ENCODE assay signal across 27 cellular contexts in the genomic region with DNA sequence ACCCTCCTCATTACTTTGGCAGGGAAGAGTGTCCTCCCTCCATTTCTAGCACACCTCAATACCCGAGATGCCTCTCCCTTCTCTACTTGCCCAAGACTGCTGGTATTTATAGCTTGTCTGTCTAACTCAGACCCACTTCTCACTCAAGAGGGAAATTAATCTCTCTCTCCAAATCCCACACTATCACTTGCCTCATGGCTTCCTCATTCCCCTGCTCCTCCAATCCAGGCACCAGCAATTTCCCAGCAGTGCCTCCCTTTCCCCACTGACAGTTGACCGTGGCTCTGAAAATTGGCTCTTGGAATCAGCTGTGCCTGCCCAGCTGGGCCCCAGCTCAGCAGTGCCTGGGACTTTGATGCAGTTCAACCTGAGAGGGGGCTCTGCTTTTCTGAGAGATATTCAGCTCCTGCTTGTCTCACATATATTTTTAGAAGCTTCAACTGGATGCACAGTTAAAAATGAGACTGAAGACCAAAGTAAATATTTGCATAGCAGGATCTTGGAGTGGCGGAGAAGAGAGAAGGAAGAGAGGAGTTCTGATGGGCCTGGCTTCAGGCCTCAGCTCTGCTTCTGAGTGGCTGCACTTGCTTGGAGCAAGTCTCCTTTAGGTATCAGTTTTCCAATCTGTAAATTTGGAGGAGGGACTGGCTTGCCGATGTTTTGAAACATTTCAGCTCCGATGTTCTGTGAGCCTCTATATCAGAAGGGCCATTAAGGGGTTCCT.
DNase-seq lines count a peak whose midpoint lies in the region; ATAC-seq and TF ChIP-seq lines count a peak whose summit lies in the region.
"Had no signal": no experiment of that assay in that cellular context is flagged by ENCODE, and none has a peak within 500 bp of the region (broad histone marks: within the 10 kb centered on the region; RNA-seq: fewer than 3 reads in every experiment).

No MANE protein-coding gene starts in this region.

- H3K27me3 Mint-ChIP-seq in endodermal cell (ENCODE audit: insufficient read depth) (peaks cover 2% of the 10 kb centered on the region), progenitor cell of endocrine pancreas (peaks cover 18% of the 10 kb centered on the region)
- H3K27me3 Mint-ChIP-seq in activated CD8-positive, alpha-beta T cell treated with anti-CD3 and anti-CD28 coated beads for 36 hours: no peaks in the 10 kb centered on the region
- H3K27me3 Mint-ChIP-seq: activated naive CD4-positive, alpha-beta T cell treated with anti-CD3 and anti-CD28 coated beads, Interleukin-2, amount 50 U/mL, for 24 hours had no signal

- H4K20me1 ChIP-seq in smooth muscle cell (ENCODE audit: low read depth): no peaks in the 10 kb centered on the region

- peak; percentile 11 to 51 for ATAC-seq in gastrocnemius medialis
- no peak for ATAC-seq in activated CD8-positive, alpha-beta T cell treated with anti-CD3 and anti-CD28 coated beads for 36 hours
- ATAC-seq: mucosa of descending colon; natural killer cell treated with Interleukin-12 subunit alpha and Interleukin-12 subunit beta and Interleukin-15 and Interleukin-18, amount 100 ng/mL, for 72 hours; stimulated activated naive CD8-positive, alpha-beta T cell treated with anti-CD3 and anti-CD28 coated beads, Interleukin-15, Interleukin-2, amounts not matched to agents 100 U/mL and 50 U/mL, for 24 hours had no signal

- H3K36me3 Mint-ChIP-seq in endodermal cell (ENCODE audit: low read depth): no peaks in the 10 kb centered on the region
- no peaks in the 10 kb centered on the region for H3K36me3 Mint-ChIP-seq in activated CD8-positive, alpha-beta T cell treated with anti-CD3 and anti-CD28 coated beads for 36 hours (ENCODE audit: low read depth)
- H3K36me3 Mint-ChIP-seq in progenitor cell of endocrine pancreas (ENCODE audit: insufficient read depth): no peaks in the 10 kb centered on the region
- H3K36me3 Mint-ChIP-seq: activated naive CD4-positive, alpha-beta T cell treated with anti-CD3 and anti-CD28 coated beads, Interleukin-2, amount 50 U/mL, for 24 hours; CD4-positive, alpha-beta memory T cell; natural killer cell treated with Interleukin-12 subunit alpha and Interleukin-12 subunit beta and Interleukin-15 and Interleukin-18, amount 100 ng/mL, for 72 hours had no signal

- no peak overlapping the region for H2AFZ ChIP-seq in smooth muscle cell (ENCODE audit: low read depth)

- in situ Hi-C loops in gastrocnemius medialis (cut with MboI; ENCODE audit: low sequenced_read_pairs in 4 of 4): loop anchor here in 2 of 4 donors (10.0 kb wide), 2 partner anchors 122 to 142 kb away; no protein-coding TSS in a partner anchor

- H3K27ac Mint-ChIP-seq in endodermal cell (no peak overlapping the region), progenitor cell of endocrine pancreas (no peak overlapping the region)
- no peak overlapping the region for H3K27ac Mint-ChIP-seq in activated CD8-positive, alpha-beta T cell treated with anti-CD3 and anti-CD28 coated beads for 36 hours
- H3K27ac Mint-ChIP-seq: activated naive CD4-positive, alpha-beta T cell treated with anti-CD3 and anti-CD28 coated beads, Interleukin-2, amount 50 U/mL, for 24 hours; CD4-positive, alpha-beta memory T cell; natural killer cell treated with Interleukin-12 subunit alpha and Interleukin-12 subunit beta and Interleukin-15 and Interleukin-18, amount 100 ng/mL, for 72 hours; T-helper 2 cell treated with Interferon-gamma antibody and Interleukin-4, amounts not matched to agents 5 μg/mL and 100 μg/mL, for 36 hours had no signal

- H3K27me3 ChIP-seq in endodermal cell (ENCODE audit: control insufficient read depth, insufficient read depth, low read length, poor library complexity, severe bottlenecking) (no peaks in the 10 kb centered on the region), gastrocnemius medialis (no peaks in the 10 kb centered on the region), smooth muscle cell (ENCODE audit: low read depth) (peaks cover 74% of the 10 kb centered on the region)
- H3K27me3 ChIP-seq: brain microvascular endothelial cell, esophagus muscularis mucosa, testis had no signal

- H3K9me3 Mint-ChIP-seq in endodermal cell: no peaks in the 10 kb centered on the region
- no peaks in the 10 kb centered on the region for H3K9me3 Mint-ChIP-seq in activated CD8-positive, alpha-beta T cell treated with anti-CD3 and anti-CD28 coated beads for 36 hours
- H3K9me3 Mint-ChIP-seq in progenitor cell of endocrine pancreas (ENCODE audit: low read depth): no peaks in the 10 kb centered on the region
- H3K9me3 Mint-ChIP-seq: activated naive CD4-positive, alpha-beta T cell treated with anti-CD3 and anti-CD28 coated beads, Interleukin-2, amount 50 U/mL, for 24 hours; CD4-positive, alpha-beta memory T cell; natural killer cell treated with Interleukin-12 subunit alpha and Interleukin-12 subunit beta and Interleukin-15 and Interleukin-18, amount 100 ng/mL, for 72 hours; T-helper 2 cell treated with Interferon-gamma antibody and Interleukin-4, amounts not matched to agents 5 μg/mL and 100 μg/mL, for 36 hours had no signal

- POLR2A ChIA-PET in activated CD8-positive, alpha-beta T cell treated with anti-CD3 and anti-CD28 coated beads for 36 hours (lab: Charles Lee): no interaction called here

- WGBS in endodermal cell (ENCODE audit: insufficient coverage in 1 of 2, insufficient read length in 1 of 2), 2 experiments: 84 to 88% methylated on average over 4 to 5 of the region's 5 CpGs
- WGBS in smooth muscle cell (ENCODE audit: low lambda C conversion rate): 73% methylated on average over 5 of the region's 5 CpGs

- DNase-seq in NCI-H82 (lab: John Stamatoyannopoulos, UW) (peak; percentile 71), NCI-H82 treated with DMSO at 0.1 percent for 48 hours (lab: John Stamatoyannopoulos, UW; ENCODE audit: unreplicated experiment) (no peak), NCI-H187 treated with DMSO at 0.1 percent for 48 hours (lab: John Stamatoyannopoulos, UW) (peak; percentile 22), endodermal cell (no peak), gastrocnemius medialis (no peak), smooth muscle cell (lab: John Stamatoyannopoulos, UW; ENCODE audit: unreplicated experiment) (no peak), progenitor cell of endocrine pancreas (ENCODE audit: low spot score, unreplicated experiment) (no peak)
- no peak for DNase-seq in activated CD8-positive, alpha-beta T cell treated with anti-CD3 and anti-CD28 coated beads for 36 hours
- DNase-seq: activated CD4-positive, alpha-beta T cell treated with anti-CD3 and anti-CD28 coated beads for 4 hours; amniotic stem cell; brain microvascular endothelial cell; CD4-positive, alpha-beta memory T cell; heart right ventricle; kidney; NCI-H1436; NCI-H2171 treated with DMSO at 0.1 percent for 48 hours; retina; stimulated activated CD4-positive, alpha-beta T cell treated with anti-CD3 and anti-CD28 coated beads, Interleukin-1b, Interleukin-23, amount 100 ng/mL, for 48 hours; stimulated activated naive CD8-positive, alpha-beta T cell treated with anti-CD3 and anti-CD28 coated beads, Interleukin-15, Interleukin-2, amounts not matched to agents 100 U/mL and 50 U/mL, for 24 hours; testis had no signal

- no peaks in the 10 kb centered on the region for H3K79me2 ChIP-seq in smooth muscle cell (ENCODE audit: low read depth)

- H3K4me3 Mint-ChIP-seq in endodermal cell (no peak overlapping the region), progenitor cell of endocrine pancreas (ENCODE audit: low read depth) (no peak overlapping the region)
- H3K4me3 Mint-ChIP-seq in activated CD8-positive, alpha-beta T cell treated with anti-CD3 and anti-CD28 coated beads for 36 hours: no peak overlapping the region
- H3K4me3 Mint-ChIP-seq: activated naive CD4-positive, alpha-beta T cell treated with anti-CD3 and anti-CD28 coated beads, Interleukin-2, amount 50 U/mL, for 24 hours; CD4-positive, alpha-beta memory T cell; natural killer cell treated with Interleukin-12 subunit alpha and Interleukin-12 subunit beta and Interleukin-15 and Interleukin-18, amount 100 ng/mL, for 72 hours; T-helper 2 cell treated with Interferon-gamma antibody and Interleukin-4, amounts not matched to agents 5 μg/mL and 100 μg/mL, for 36 hours had no signal

- H3K27ac ChIP-seq in endodermal cell (ENCODE audit: low read depth, low read length): no peak overlapping the region
- peak overlapping the region in 3 of 4 donors; percentile 13 to 64 (median 63) for H3K27ac ChIP-seq in gastrocnemius medialis
- no peak overlapping the region for H3K27ac ChIP-seq in smooth muscle cell (ENCODE audit: low read depth)
- H3K27ac ChIP-seq: brain microvascular endothelial cell, heart right ventricle, HL-60, testis had no signal

- CTCF ChIA-PET in activated CD8-positive, alpha-beta T cell treated with anti-CD3 and anti-CD28 coated beads for 36 hours (lab: Charles Lee): interaction anchor here (1.0 kb wide), 1 partner anchor 9 kb away, joined by 5 read pairs; no protein-coding TSS in a partner anchor

- no peak overlapping the region for H3K4me2 ChIP-seq in smooth muscle cell

- no peaks in the 10 kb centered on the region for H3K9me3 ChIP-seq in endodermal cell (ENCODE audit: control insufficient read depth, low read length)
- H3K9me3 ChIP-seq in gastrocnemius medialis: no peaks in the 10 kb centered on the region
- no peaks in the 10 kb centered on the region for H3K9me3 ChIP-seq in smooth muscle cell (replicated peaks; ENCODE audit: low read depth)
- H3K9me3 ChIP-seq: esophagus muscularis mucosa, heart right ventricle, mucosa of descending colon, testis had no signal

- H3K9ac ChIP-seq in endodermal cell (ENCODE audit: extremely low read depth, low read length, poor library complexity, severe bottlenecking) (peak overlapping the region; percentile 3), smooth muscle cell (ENCODE audit: low read depth) (no peak overlapping the region)

- no peaks in the 10 kb centered on the region for H3F3A ChIP-seq in smooth muscle cell (ENCODE audit: low read depth)

- H3K4me1 ChIP-seq in endodermal cell (ENCODE audit: control insufficient read depth, insufficient read depth, low read length) (peaks cover 9% of the 10 kb centered on the region), gastrocnemius medialis (peaks cover 11 to 13% of the 10 kb centered on the region in 2 donors), smooth muscle cell (ENCODE audit: low read depth) (no peaks in the 10 kb centered on the region)
- H3K4me1 ChIP-seq: testis had no signal

- H3K4me1 Mint-ChIP-seq in endodermal cell: peaks cover 23% of the 10 kb centered on the region
- H3K4me1 Mint-ChIP-seq in activated CD8-positive, alpha-beta T cell treated with anti-CD3 and anti-CD28 coated beads for 36 hours (ENCODE audit: low read depth): no peaks in the 10 kb centered on the region
- no peaks in the 10 kb centered on the region for H3K4me1 Mint-ChIP-seq in progenitor cell of endocrine pancreas (ENCODE audit: low read depth)
- H3K4me1 Mint-ChIP-seq: activated naive CD4-positive, alpha-beta T cell treated with anti-CD3 and anti-CD28 coated beads, Interleukin-2, amount 50 U/mL, for 24 hours; CD4-positive, alpha-beta memory T cell had no signal

- no peak overlapping the region for H3K4me3 ChIP-seq in endodermal cell (ENCODE audit: low read length)
- no peak overlapping the region for H3K4me3 ChIP-seq in gastrocnemius medialis
- H3K4me3 ChIP-seq in smooth muscle cell: no peak overlapping the region
- H3K4me3 ChIP-seq: esophagus muscularis mucosa, GM12878, heart right ventricle, mucosa of descending colon, testis had no signal

- TF ChIP-seq POLR2A in gastrocnemius medialis (IDR thresholded peaks at IDR 0.05): no peak

- H3K36me3 ChIP-seq in endodermal cell (ENCODE audit: control insufficient read depth, insufficient read depth, low read length): no peaks in the 10 kb centered on the region
- no peaks in the 10 kb centered on the region for H3K36me3 ChIP-seq in gastrocnemius medialis
- no peaks in the 10 kb centered on the region for H3K36me3 ChIP-seq in smooth muscle cell (ENCODE audit: low read depth)
- H3K36me3 ChIP-seq: brain microvascular endothelial cell, esophagus muscularis mucosa, heart right ventricle had no signal

- TF ChIP-seq CTCF in endodermal cell (conservative IDR thresholded peaks at IDR 0.05) (no peak), gastrocnemius medialis (IDR thresholded peaks at IDR 0.05 in 4 of 5, conservative IDR thresholded peaks at IDR 0.05 in 1 of 5) (no peak), smooth muscle cell (IDR thresholded peaks at IDR 0.05; ENCODE audit: borderline replicate concordance, insufficient read depth, poor library complexity, severe bottlenecking) (no peak), progenitor cell of endocrine pancreas (IDR thresholded peaks at IDR 0.05; ENCODE audit: unreplicated experiment) (no peak)
- no peak for TF ChIP-seq CTCF in activated CD8-positive, alpha-beta T cell treated with anti-CD3 and anti-CD28 coated beads for 36 hours (IDR thresholded peaks at IDR 0.05)

- intact Hi-C loops in gastrocnemius medialis (cut with DNase I; ENCODE audit: low total_unique reads): loop anchor here (1.0 to 5.0 kb wide), 4 partner anchors 19 to 264 kb away; no protein-coding TSS in a partner anchor
- intact Hi-C loops in activated CD8-positive, alpha-beta T cell treated with anti-CD3 and anti-CD28 coated beads for 36 hours (cut with micrococcal nuclease): no loop called here

Comparison
In these comparisons a context has a peak if more than half of its experiments do, and no peak if none do; other contexts are left out.
1. DNase-seq: peak in NCI-H82 (single experiment) and NCI-H187 treated with DMSO at 0.1 percent for 48 hours (single experiment); none in NCI-H82 treated with DMSO at 0.1 percent for 48 hours (single experiment), endodermal cell (single experiment), gastrocnemius medialis (0 of 2), smooth muscle cell (single experiment), activated CD8-positive, alpha-beta T cell treated with anti-CD3 and anti-CD28 coated beads for 36 hours (single experiment) and progenitor cell of endocrine pancreas (single experiment).
2. H3K27ac ChIP-seq: peak in gastrocnemius medialis (3 of 4); none in endodermal cell (single experiment) and smooth muscle cell (single experiment).